ENCODE assay signal across 8 cellular contexts in the genomic region with DNA sequence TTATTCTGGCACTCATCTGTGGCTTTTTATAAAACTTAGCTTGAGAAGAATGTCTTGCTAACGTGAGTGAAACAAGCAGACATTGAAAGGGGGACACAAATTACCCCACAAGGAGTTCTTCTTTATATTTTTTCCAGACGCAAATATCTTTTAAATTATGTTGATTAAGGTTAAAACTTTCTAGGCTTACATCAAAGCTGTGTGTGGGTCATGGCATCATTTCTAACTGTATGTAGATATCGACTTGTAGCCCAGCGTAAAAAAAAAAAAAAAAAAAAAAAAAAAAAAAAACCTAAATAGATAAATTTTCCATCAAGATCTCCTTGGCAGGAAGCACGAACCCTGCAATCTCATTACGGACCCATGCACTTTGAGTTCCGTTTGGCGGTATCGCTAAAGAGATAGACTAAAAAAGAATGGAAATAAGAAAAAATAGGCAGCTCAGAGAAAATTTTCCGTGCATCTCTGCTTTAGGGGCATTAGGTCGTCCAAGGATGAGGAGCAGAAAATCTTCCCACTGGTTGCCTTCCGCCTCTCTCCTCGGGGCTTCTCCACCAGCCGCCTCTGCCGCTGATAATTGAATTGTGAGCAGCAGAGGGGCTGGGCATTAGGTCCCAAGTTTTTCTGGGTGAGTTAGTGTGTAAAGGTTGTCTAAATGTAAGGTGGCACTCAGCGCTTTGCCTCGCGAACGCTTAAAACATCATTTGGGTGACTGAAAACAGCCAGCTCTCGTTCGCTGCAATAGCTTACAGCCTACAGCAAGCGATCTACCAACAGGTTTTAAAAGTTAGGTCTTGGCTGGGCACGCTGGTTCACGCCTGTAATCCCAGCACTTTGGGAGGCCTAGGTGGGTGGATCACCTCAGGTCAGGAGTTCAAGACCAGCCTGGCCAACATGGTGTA.
DNase-seq lines count a peak whose midpoint lies in the region; ATAC-seq and TF ChIP-seq lines count a peak whose summit lies in the region.

No MANE protein-coding gene starts in this region.

- peaks cover 77 to 93% of the 10 kb centered on the region in 2 donors for H3K27me3 Mint-ChIP-seq in CD8-positive, alpha-beta memory T cell
- H3K27me3 Mint-ChIP-seq in nephron (ENCODE audit: low read depth), result peaks cover 99% of the 10 kb centered on the region

- H3K9me3 Mint-ChIP-seq in CD8-positive, alpha-beta memory T cell, result peaks cover 30 to 57% (median 51%) of the 10 kb centered on the region in 5 donors
- H3K9me3 Mint-ChIP-seq in nephron, result peaks cover 2% of the 10 kb centered on the region

- BruUV-seq in mammary epithelial cell (replicated peaks; lab: Mats Ljungman, UMichigan), result no TSS peak

- H3K4me3 Mint-ChIP-seq in CD8-positive, alpha-beta memory T cell, result peak overlapping the region; percentile 30 to 89 (median 80)
- H3K4me3 Mint-ChIP-seq in nephron, result peak overlapping the region; percentile 90 to 93 (median 92)

- H3K4me1 ChIP-seq in CD8-positive, alpha-beta memory T cell (ENCODE audit: insufficient read depth, low read length), result peaks cover 11% of the 10 kb centered on the region
- no peaks in the 10 kb centered on the region for H3K4me1 ChIP-seq in mammary epithelial cell (ENCODE audit: insufficient read depth, low read length)
- peaks cover 0 to 5% of the 10 kb centered on the region in 2 donors for H3K4me1 ChIP-seq in left lung

- CTCF ChIA-PET in CD8-positive, alpha-beta memory T cell (lab: Charles Lee), result no interaction called here
- CTCF ChIA-PET in mammary epithelial cell (lab: Charles Lee; ENCODE audit: low non-redundant PET), result interaction anchor here (0.6 kb wide), 1 partner anchor 73 kb away, joined by 16 read pairs; no protein-coding TSS in a partner anchor

- no peaks in the 10 kb centered on the region for H3K9me3 ChIP-seq in CD8-positive, alpha-beta memory T cell (ENCODE audit: low read length)
- H3K9me3 ChIP-seq in MG63 (no peaks in the 10 kb centered on the region), mammary epithelial cell (replicated peaks; ENCODE audit: insufficient read depth, low read length) (no peaks in the 10 kb centered on the region), left lung (no peaks in the 10 kb centered on the region)

- no peak overlapping the region for H3K9ac ChIP-seq in mammary epithelial cell (ENCODE audit: insufficient read depth, low read length)

- POLR2A ChIA-PET in CD8-positive, alpha-beta memory T cell (lab: Charles Lee), result no interaction called here

- in situ Hi-C loops in mammary epithelial cell (cut with MboI; ENCODE audit: low sequenced_read_pairs in 2 of 2), result no loop called here

- H3K27ac ChIP-seq in CD8-positive, alpha-beta memory T cell (ENCODE audit: low read depth, low read length), result peak overlapping the region; percentile 12
- no peak overlapping the region for H3K27ac ChIP-seq in mammary epithelial cell (ENCODE audit: insufficient read depth, low read depth, low read length)
- no peak overlapping the region for H3K27ac ChIP-seq in left lung

- no peak overlapping the region for H3K4me3 ChIP-seq in CD8-positive, alpha-beta memory T cell (ENCODE audit: low read length)
- H3K4me3 ChIP-seq in MG63, result peak overlapping the region; percentile 81
- peak overlapping the region; percentile 80 to 100 (median 91) for H3K4me3 ChIP-seq in mammary epithelial cell (replicated peaks in 1 of 3; ENCODE audit: insufficient read depth in 1 of 3, low read depth in 2 of 3, low read length in 3 of 3)
- peak overlapping the region in 1 of 2 donors; percentile 37 for H3K4me3 ChIP-seq in left lung

- no peak for DNase-seq in CD8-positive, alpha-beta memory T cell
- DNase-seq in MG63, result no peak
- DNase-seq in mammary epithelial cell, result no peak
- DNase-seq in activated gamma-delta T cell (lab: John Stamatoyannopoulos, UW), result no peak
- no peak for DNase-seq in left lung

- peaks cover 43% of the 10 kb centered on the region for H3K27me3 ChIP-seq in CD8-positive, alpha-beta memory T cell (ENCODE audit: insufficient read depth, low read length, poor library complexity, severe bottlenecking)
- H3K27me3 ChIP-seq in MG63, result peaks cover 6% of the 10 kb centered on the region
- H3K27me3 ChIP-seq in mammary epithelial cell (ENCODE audit: insufficient read depth, low read length), result no peaks in the 10 kb centered on the region
- peaks cover 34 to 100% of the 10 kb centered on the region in 2 donors for H3K27me3 ChIP-seq in left lung

- H4K20me1 ChIP-seq in mammary epithelial cell (ENCODE audit: insufficient read depth, low read length), result no peaks in the 10 kb centered on the region

- H3K4me1 Mint-ChIP-seq in CD8-positive, alpha-beta memory T cell, result peaks cover 16 to 33% (median 22%) of the 10 kb centered on the region in 3 donors
- peaks cover 10% of the 10 kb centered on the region for H3K4me1 Mint-ChIP-seq in nephron

- no peaks in the 10 kb centered on the region for H3K79me2 ChIP-seq in mammary epithelial cell (ENCODE audit: insufficient read depth, low read length)

- H3K36me3 ChIP-seq in CD8-positive, alpha-beta memory T cell (ENCODE audit: insufficient read depth, low read length), result no peaks in the 10 kb centered on the region
- no peaks in the 10 kb centered on the region for H3K36me3 ChIP-seq in MG63
- no peaks in the 10 kb centered on the region for H3K36me3 ChIP-seq in mammary epithelial cell (ENCODE audit: insufficient read depth, low read length)
- no peaks in the 10 kb centered on the region for H3K36me3 ChIP-seq in left lung

- peak overlapping the region; percentile 44 for H2AFZ ChIP-seq in mammary epithelial cell (ENCODE audit: low read depth, low read length)

- ATAC-seq in GM21390 (IDR thresholded peaks at IDR 0.05; ENCODE audit: unreplicated experiment) (no peak), GM19328 (IDR thresholded peaks at IDR 0.05; ENCODE audit: unreplicated experiment) (no peak), left lung (no peak)

- WGBS in mammary epithelial cell (ENCODE audit: low coverage, missing lambda C conversion rate), result 19% methylated on average over 18 of the region's 24 CpGs

- H3K36me3 Mint-ChIP-seq in CD8-positive, alpha-beta memory T cell, result peaks cover 0 to 3% (median 2%) of the 10 kb centered on the region in 3 donors
- H3K36me3 Mint-ChIP-seq in nephron (ENCODE audit: low read depth), result no peaks in the 10 kb centered on the region

- TF ChIP-seq CTCF in mammary epithelial cell (conservative IDR thresholded peaks at IDR 0.05 in 1 of 2, IDR thresholded peaks at IDR 0.05 in 1 of 2; ENCODE audit: extremely low read depth in 1 of 2, insufficient read depth in 1 of 2, low read depth in 1 of 2, low read length in 2 of 2) (no peak), nephron (IDR thresholded peaks at IDR 0.05; ENCODE audit: unreplicated experiment in 3 of 3) (no peak), left lung (IDR thresholded peaks at IDR 0.05) (no peak)

- intact Hi-C loops in mammary epithelial cell (cut with micrococcal nuclease), result loop anchor here (2.0 to 5.0 kb wide), 3 partner anchors 17 to 63 kb away; no protein-coding TSS in a partner anchor
- intact Hi-C loops in left lung (cut with DNase I), result no loop called here

- H3K4me2 ChIP-seq in mammary epithelial cell (ENCODE audit: insufficient read depth, low read depth, low read length), result peak overlapping the region; percentile 76

- peak overlapping the region in 3 of 8 donors; percentile 43 to 75 (median 55) for H3K27ac Mint-ChIP-seq in CD8-positive, alpha-beta memory T cell
- H3K27ac Mint-ChIP-seq in nephron, result peak overlapping the region; percentile 73 to 89 (median 77)

- dilution Hi-C loops in mammary epithelial cell (cut with HindIII; ENCODE audit: low sequenced_read_pairs), result no loop called here
